1 cellular context compared by ENCODE assay signal in the genomic region with DNA sequence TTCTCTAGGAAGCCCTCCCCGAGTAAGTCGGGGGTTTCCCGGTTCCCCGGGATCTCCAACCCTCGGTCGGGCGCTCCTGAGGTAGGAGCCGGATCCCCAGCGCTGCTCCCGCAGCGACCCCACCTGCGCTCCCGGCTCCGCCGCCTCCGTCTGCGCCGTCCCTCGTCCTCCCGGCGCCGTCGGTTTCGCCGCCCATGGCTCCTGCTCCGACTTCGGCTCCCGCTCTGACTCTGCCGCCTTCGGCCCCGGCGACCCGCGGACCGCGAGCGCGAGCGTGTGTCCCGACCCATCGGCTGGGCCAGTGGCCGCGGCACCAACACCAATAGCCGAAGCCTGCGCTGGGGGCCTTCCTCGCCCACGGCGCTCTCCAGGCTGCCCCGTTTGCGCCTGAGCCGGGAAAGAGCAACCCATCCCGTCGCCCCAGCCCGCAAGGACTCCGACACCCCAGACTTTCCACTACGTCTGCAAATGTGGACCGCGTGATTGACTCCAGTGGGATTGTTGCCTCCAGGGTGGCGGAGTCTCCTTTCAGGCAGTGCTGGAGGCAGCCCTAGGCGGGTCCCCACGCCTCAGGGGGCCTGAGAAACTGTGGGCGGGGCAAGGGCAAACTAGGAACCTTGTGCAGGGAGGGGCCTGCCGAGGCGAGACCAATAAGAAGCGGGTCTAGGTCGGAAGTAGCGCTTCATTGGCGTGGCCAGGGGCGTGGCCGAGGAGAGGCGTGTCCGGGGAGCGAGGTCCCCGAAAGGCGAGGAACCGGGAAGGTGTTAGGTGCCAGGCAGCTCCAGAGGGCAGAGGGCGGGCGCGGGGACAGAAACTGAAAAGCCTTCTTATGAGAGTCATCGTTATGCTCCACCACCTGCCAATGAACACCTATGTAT.
TF ChIP-seq lines count a peak whose summit lies in the region.

TSS of gene CACTIN (minus strand) at position 318 of the 878 bp plus-strand sequence. CDS start at position 290, 28 bp downstream.

TF ChIP-seq in HepG2, 621 proteins besides CTCF, POLR2A, EP300 and RAD21 (continued from another document and continues in another):
- TF ChIP-seq, protein P1, sequence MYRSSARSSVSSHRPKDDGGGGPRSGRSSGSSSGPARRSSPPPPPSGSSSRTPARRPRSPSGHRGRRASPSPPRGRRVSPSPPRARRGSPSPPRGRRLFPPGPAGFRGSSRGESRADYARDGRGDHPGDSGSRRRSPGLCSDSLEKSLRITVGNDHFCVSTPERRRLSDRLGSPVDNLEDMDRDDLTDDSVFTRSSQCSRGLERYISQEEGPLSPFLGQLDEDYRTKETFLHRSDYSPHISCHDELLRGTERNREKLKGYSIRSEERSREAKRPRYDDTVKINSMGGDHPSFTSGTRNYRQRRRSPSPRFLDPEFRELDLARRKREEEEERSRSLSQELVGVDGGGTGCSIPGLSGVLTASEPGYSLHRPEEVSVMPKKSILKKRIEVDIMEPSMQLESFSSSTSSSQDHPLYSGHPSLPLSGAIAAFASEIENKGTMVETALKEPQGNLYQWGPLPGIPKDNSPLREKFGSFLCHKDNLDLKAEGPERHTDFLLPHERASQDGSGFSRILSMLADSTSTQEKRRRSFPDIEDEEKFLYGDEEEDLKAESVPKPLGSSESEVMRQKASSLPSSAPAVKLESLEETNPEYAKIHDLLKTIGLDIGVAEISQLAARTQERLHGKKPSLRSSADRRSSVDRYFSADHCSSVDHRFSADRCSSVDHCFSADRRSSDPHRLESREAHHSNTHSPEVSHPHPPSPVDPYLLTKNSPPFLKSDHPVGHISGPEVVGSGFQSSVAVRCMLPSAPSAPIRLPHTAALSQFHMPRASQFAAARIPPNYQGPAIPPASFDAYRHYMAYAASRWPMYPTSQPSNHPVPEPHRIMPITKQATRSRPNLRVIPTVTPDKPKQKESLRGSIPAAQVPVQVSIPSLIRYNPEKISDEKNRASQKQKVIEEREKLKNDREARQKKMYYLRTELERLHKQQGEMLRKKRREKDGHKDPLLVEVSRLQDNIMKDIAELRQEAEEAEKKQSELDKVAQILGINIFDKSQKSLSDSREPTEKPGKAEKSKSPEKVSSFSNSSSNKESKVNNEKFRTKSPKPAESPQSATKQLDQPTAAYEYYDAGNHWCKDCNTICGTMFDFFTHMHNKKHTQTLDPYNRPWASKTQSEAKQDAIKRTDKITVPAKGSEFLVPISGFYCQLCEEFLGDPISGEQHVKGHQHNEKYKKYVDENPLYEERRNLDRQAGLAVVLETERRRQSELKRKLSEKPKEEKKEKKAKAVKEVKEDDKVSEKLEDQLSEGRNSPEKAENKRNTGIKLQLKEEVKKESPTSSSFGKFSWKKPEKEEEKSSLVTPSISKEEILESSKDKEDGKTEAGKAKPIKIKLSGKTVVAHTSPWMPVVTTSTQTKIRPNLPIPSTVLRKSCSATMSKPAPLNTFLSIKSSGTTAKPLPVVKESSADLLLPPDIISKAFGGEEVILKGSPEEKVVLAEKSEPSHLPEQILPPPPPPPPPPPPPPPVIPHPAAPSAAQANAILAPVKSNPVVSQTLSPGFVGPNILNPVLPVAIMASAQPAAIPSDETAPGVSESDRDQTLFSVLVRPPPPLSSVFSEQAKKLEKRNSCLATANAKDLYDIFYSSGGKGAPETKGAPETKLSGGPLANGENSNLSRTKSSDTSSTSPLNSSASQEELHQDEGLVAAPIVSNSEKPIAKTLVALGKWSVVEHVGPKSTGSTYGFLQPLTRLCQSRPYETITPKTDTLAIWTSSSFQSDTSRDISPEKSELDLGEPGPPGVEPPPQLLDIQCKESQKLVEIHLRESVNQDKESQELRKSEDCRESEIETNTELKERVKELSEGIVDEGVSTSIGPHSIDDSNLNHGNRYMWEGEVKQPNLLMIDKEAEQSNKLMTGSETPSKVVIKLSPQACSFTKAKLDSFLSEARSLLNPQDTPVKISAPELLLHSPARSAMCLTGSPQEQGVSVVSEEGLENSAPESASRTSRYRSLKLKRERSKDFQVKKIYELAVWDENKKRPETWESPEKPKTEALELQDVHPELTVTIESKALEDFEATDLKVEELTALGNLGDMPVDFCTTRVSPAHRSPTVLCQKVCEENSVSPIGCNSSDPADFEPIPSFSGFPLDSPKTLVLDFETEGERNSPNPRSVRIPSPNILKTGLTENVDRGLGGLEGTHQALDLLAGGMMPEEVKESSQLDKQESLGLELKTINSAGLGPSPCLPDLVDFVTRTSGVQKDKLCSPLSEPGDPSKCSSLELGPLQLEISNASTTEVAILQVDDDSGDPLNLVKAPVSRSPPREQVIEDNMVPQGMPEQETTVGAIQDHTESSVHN (CRISPR knock-in tag; IDR thresholded peaks at IDR 0.05): no peak
- TF ChIP-seq GMEB1 (CRISPR knock-in tag; IDR thresholded peaks at IDR 0.05; ENCODE audit: borderline replicate concordance): peak; percentile 91
- TF ChIP-seq ZNF572 (CRISPR knock-in tag; IDR thresholded peaks at IDR 0.05): peak; percentile 94; the same call in 1 of the 2 replicates
- TF ChIP-seq ZNF564 (CRISPR knock-in tag; IDR thresholded peaks at IDR 0.05): no peak; the same call in 1 of the 2 replicates
- no peak for TF ChIP-seq NR2F1 (CRISPR knock-in tag; IDR thresholded peaks at IDR 0.05)
- TF ChIP-seq TFDP1 (CRISPR knock-in tag; IDR thresholded peaks at IDR 0.05; ENCODE audit: borderline replicate concordance): peak; percentile 44; the same call in 1 of the 2 replicates
- TF ChIP-seq PREB (CRISPR knock-in tag; IDR thresholded peaks at IDR 0.05): no peak
- peak; percentile 87 for TF ChIP-seq HDAC2 (CRISPR knock-in tag; IDR thresholded peaks at IDR 0.05)
- TF ChIP-seq, protein P2, sequence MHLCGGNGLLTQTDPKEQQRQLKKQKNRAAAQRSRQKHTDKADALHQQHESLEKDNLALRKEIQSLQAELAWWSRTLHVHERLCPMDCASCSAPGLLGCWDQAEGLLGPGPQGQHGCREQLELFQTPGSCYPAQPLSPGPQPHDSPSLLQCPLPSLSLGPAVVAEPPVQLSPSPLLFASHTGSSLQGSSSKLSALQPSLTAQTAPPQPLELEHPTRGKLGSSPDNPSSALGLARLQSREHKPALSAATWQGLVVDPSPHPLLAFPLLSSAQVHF (CRISPR knock-in tag; IDR thresholded peaks at IDR 0.05): no peak
- no peak for TF ChIP-seq PBX3 (CRISPR knock-in tag; IDR thresholded peaks at IDR 0.05; ENCODE audit: borderline replicate concordance)
- TF ChIP-seq, protein P3, sequence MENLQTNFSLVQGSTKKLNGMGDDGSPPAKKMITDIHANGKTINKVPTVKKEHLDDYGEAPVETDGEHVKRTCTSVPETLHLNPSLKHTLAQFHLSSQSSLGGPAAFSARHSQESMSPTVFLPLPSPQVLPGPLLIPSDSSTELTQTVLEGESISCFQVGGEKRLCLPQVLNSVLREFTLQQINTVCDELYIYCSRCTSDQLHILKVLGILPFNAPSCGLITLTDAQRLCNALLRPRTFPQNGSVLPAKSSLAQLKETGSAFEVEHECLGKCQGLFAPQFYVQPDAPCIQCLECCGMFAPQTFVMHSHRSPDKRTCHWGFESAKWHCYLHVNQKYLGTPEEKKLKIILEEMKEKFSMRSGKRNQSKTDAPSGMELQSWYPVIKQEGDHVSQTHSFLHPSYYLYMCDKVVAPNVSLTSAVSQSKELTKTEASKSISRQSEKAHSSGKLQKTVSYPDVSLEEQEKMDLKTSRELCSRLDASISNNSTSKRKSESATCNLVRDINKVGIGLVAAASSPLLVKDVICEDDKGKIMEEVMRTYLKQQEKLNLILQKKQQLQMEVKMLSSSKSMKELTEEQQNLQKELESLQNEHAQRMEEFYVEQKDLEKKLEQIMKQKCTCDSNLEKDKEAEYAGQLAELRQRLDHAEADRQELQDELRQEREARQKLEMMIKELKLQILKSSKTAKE (CRISPR knock-in tag; IDR thresholded peaks at IDR 0.05; ENCODE audit: borderline replicate concordance): no peak; the same call in 1 of the 2 replicates
- peak; percentile 93 for TF ChIP-seq SIN3B (IDR thresholded peaks at IDR 0.05; ENCODE audit: low read length)
- no peak for TF ChIP-seq PAWR (CRISPR knock-in tag; IDR thresholded peaks at IDR 0.05; ENCODE audit: borderline replicate concordance)
- no peak for TF ChIP-seq SNAI1 (CRISPR knock-in tag; IDR thresholded peaks at IDR 0.05; ENCODE audit: borderline replicate concordance)
- peak; percentile 70; the same call in 1 of the 2 replicates for TF ChIP-seq FOXC1 (CRISPR knock-in tag; IDR thresholded peaks at IDR 0.05; ENCODE audit: borderline replicate concordance)
- no peak for TF ChIP-seq CENPX (CRISPR knock-in tag; IDR thresholded peaks at IDR 0.05)
- no peak for TF ChIP-seq CHD2 (IDR thresholded peaks at IDR 0.05; ENCODE audit: low read depth, low read length)
- TF ChIP-seq ZNF143 (CRISPR knock-in tag; IDR thresholded peaks at IDR 0.05): peak; percentile 39; the same call in 1 of the 2 replicates
- no peak for TF ChIP-seq DNMT3B (CRISPR knock-in tag; conservative IDR thresholded peaks at IDR 0.05)
- no peak; the same call in 1 of the 2 replicates for TF ChIP-seq ZNF460 (CRISPR knock-in tag; IDR thresholded peaks at IDR 0.05; ENCODE audit: borderline replicate concordance)
- TF ChIP-seq ASH2L (IDR thresholded peaks at IDR 0.05; ENCODE audit: insufficient read length, low read depth, low read length): peak; percentile 92
- no peak; the same call in 1 of the 2 replicates for TF ChIP-seq PPARG (CRISPR knock-in tag; conservative IDR thresholded peaks at IDR 0.05)
- TF ChIP-seq ZNF619 (CRISPR knock-in tag; IDR thresholded peaks at IDR 0.05): peak; percentile 83; the same call in 1 of the 2 replicates
- TF ChIP-seq RBM39 (IDR thresholded peaks at IDR 0.05; ENCODE audit: low read depth, low read length, poor library complexity, severe bottlenecking): no peak
- no peak for TF ChIP-seq PTBP1 (IDR thresholded peaks at IDR 0.05; ENCODE audit: low read depth, low read length, poor library complexity, severe bottlenecking)
- no peak for TF ChIP-seq GPN1 (CRISPR knock-in tag; IDR thresholded peaks at IDR 0.05; ENCODE audit: borderline replicate concordance)
- TF ChIP-seq PCBP2 (optimal IDR thresholded peaks at IDR 0.05; ENCODE audit: low read depth, low read length, poor library complexity, severe bottlenecking): no peak
- TF ChIP-seq CBFB (CRISPR knock-in tag; IDR thresholded peaks at IDR 0.05): peak; percentile 89
- peak; percentile 82; the same call in 1 of the 2 replicates for TF ChIP-seq ZNF556 (CRISPR knock-in tag; IDR thresholded peaks at IDR 0.05; ENCODE audit: borderline replicate concordance)
- TF ChIP-seq, protein P4, sequence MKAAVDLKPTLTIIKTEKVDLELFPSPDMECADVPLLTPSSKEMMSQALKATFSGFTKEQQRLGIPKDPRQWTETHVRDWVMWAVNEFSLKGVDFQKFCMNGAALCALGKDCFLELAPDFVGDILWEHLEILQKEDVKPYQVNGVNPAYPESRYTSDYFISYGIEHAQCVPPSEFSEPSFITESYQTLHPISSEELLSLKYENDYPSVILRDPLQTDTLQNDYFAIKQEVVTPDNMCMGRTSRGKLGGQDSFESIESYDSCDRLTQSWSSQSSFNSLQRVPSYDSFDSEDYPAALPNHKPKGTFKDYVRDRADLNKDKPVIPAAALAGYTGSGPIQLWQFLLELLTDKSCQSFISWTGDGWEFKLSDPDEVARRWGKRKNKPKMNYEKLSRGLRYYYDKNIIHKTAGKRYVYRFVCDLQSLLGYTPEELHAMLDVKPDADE (CRISPR knock-in tag; IDR thresholded peaks at IDR 0.05): no peak
- TF ChIP-seq ZNF749 (CRISPR knock-in tag; IDR thresholded peaks at IDR 0.05; ENCODE audit: borderline replicate concordance): no peak
- TF ChIP-seq NKX3-1 (CRISPR knock-in tag; IDR thresholded peaks at IDR 0.05): no peak
- no peak for TF ChIP-seq ONECUT2 (CRISPR knock-in tag; IDR thresholded peaks at IDR 0.05)
- TF ChIP-seq, protein P5, sequence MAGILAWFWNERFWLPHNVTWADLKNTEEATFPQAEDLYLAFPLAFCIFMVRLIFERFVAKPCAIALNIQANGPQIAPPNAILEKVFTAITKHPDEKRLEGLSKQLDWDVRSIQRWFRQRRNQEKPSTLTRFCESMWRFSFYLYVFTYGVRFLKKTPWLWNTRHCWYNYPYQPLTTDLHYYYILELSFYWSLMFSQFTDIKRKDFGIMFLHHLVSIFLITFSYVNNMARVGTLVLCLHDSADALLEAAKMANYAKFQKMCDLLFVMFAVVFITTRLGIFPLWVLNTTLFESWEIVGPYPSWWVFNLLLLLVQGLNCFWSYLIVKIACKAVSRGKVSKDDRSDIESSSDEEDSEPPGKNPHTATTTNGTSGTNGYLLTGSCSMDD (CRISPR knock-in tag; IDR thresholded peaks at IDR 0.05): no peak
- TF ChIP-seq NFRKB (IDR thresholded peaks at IDR 0.05): no peak
- TF ChIP-seq TSC22D2 (CRISPR knock-in tag; IDR thresholded peaks at IDR 0.05; ENCODE audit: borderline replicate concordance): peak; percentile 89; the same call in 1 of the 2 replicates
- TF ChIP-seq ZZZ3 (CRISPR knock-in tag; IDR thresholded peaks at IDR 0.05; ENCODE audit: borderline replicate concordance): peak; percentile 89
- no peak for TF ChIP-seq NFATC3 (CRISPR knock-in tag; IDR thresholded peaks at IDR 0.05)
- peak; percentile 99 for TF ChIP-seq KDM5A (IDR thresholded peaks at IDR 0.05; ENCODE audit: borderline replicate concordance, low read length)
